In genomic region chrX:154458116-154458953, GRCh38 we compare ENCODE assay signal across 8 cellular contexts. TPM values are rescaled to one million over a fixed set of nuclear protein-coding genes. Genes with fewer than 3 reads are reported as not detected.
DNase-seq lines count a peak whose midpoint lies in the region; ATAC-seq, FAIRE-seq and TF ChIP-seq lines count a peak whose summit lies in the region.

Gene PLXNA3 (plus strand): TSS chrX:154458281. CDS start chrX:154460184, 1,903 bp downstream.

- H3K9me1 ChIP-seq in endothelial cell of umbilical vein (replicated peaks; ENCODE audit: control insufficient read depth, extremely low read depth, insufficient read depth, low read length): no peaks in the 10 kb centered on the region

- no peaks in the 10 kb centered on the region for H3K9me3 Mint-ChIP-seq in Caco-2 (ENCODE audit: unreplicated experiment)
- H3K9me3 Mint-ChIP-seq in activated CD8-positive, alpha-beta T cell treated with anti-CD3 and anti-CD28 coated beads for 36 hours: no peaks in the 10 kb centered on the region
- H3K9me3 Mint-ChIP-seq in stimulated activated memory B cell treated with anti-CD40 and anti-IgM and Interleukin-4, amounts not matched to agents 10 μg/mL and 1 μg/mL and 100 μg/mL, for 72 hours: no peaks in the 10 kb centered on the region

- peak within 1 kb of the TSS; percentile 70 for H3K4me2 ChIP-seq in endothelial cell of umbilical vein (ENCODE audit: insufficient read depth, low read length)

- BruUV-seq in Caco-2 (replicated peaks; lab: Mats Ljungman, UMichigan) (TSS peak; percentile 56), endothelial cell of umbilical vein (replicated peaks; lab: Mats Ljungman, UMichigan) (TSS peak; percentile 9)

- TF ChIP-seq CTCF in Caco-2 (IDR thresholded peaks at IDR 0.05; ENCODE audit: insufficient read depth in 1 of 2, low read depth in 1 of 2, low read length in 1 of 2, severe bottlenecking in 1 of 2, unreplicated experiment in 1 of 2): no peak
- TF ChIP-seq CTCF in activated CD8-positive, alpha-beta T cell treated with anti-CD3 and anti-CD28 coated beads for 36 hours (IDR thresholded peaks at IDR 0.05): no peak
- no peak for TF ChIP-seq CTCF in endothelial cell of umbilical vein (IDR thresholded peaks at IDR 0.05; ENCODE audit: extremely low read depth in 1 of 2, insufficient read depth in 1 of 2, low read depth in 1 of 2, low read length in 2 of 2)
- TF ChIP-seq CTCF in mucosa of descending colon (IDR thresholded peaks at IDR 0.05): no peak

- no peak within 1 kb of the TSS for H3K27ac ChIP-seq in endothelial cell of umbilical vein (ENCODE audit: insufficient read depth, low read depth, low read length)

- ATAC-seq in GM21528 (IDR thresholded peaks at IDR 0.05; ENCODE audit: low FRiP score, unreplicated experiment): peak; percentile 57
- ATAC-seq in activated CD8-positive, alpha-beta T cell treated with anti-CD3 and anti-CD28 coated beads for 36 hours: peak; percentile 79
- peak; percentile 69 for ATAC-seq in mucosa of descending colon
- ATAC-seq in stimulated activated memory B cell treated with anti-CD40 and anti-IgM and Interleukin-4, amounts not matched to agents 10 μg/mL and 1 μg/mL and 100 μg/mL, for 72 hours: peak; percentile 87

- H3K4me3 ChIP-seq in Caco-2 (ENCODE audit: low read depth, low read length) (peak within 1 kb of the TSS; percentile 72), endothelial cell of umbilical vein (replicated peaks in 1 of 3; ENCODE audit: insufficient read depth in 1 of 3, low read depth in 1 of 3, low read length in 3 of 3) (peak within 1 kb of the TSS; percentile 73 to 81 (median 76)), mucosa of descending colon (peak within 1 kb of the TSS; percentile 38)

- H3K4me1 ChIP-seq in Caco-2 (no peaks in the 10 kb centered on the region), endothelial cell of umbilical vein (ENCODE audit: control insufficient read depth, extremely low read depth, insufficient read depth, low read length) (peaks cover 7% of the 10 kb centered on the region), mucosa of descending colon (ENCODE audit: low read depth) (no peaks in the 10 kb centered on the region)

- DNase-seq in Caco-2 (peak; percentile 46 to 80), LoVo (ENCODE audit: low spot score) (peak; percentile 47), endothelial cell of umbilical vein (ENCODE audit: low read depth, low spot score) (no peak), mucosa of descending colon (peak in 2 of 3 donors; percentile 57 to 77), UCSD-AML1 (lab: John Stamatoyannopoulos, UW; ENCODE audit: unreplicated experiment) (no peak)
- DNase-seq in activated CD8-positive, alpha-beta T cell treated with anti-CD3 and anti-CD28 coated beads for 36 hours: peak; percentile 59

- H3K4me1 Mint-ChIP-seq in Caco-2 (ENCODE audit: low read depth, unreplicated experiment): no peaks in the 10 kb centered on the region
- H3K4me1 Mint-ChIP-seq in activated CD8-positive, alpha-beta T cell treated with anti-CD3 and anti-CD28 coated beads for 36 hours (ENCODE audit: low read depth): peaks cover 6% of the 10 kb centered on the region
- peaks cover 19% of the 10 kb centered on the region for H3K4me1 Mint-ChIP-seq in stimulated activated memory B cell treated with anti-CD40 and anti-IgM and Interleukin-4, amounts not matched to agents 10 μg/mL and 1 μg/mL and 100 μg/mL, for 72 hours

- CTCF ChIA-PET in Caco-2 (lab: Charles Lee) (interaction anchor here (1.0 to 1.2 kb wide), 2 partner anchors 69 to 85 kb away, joined by 3 to 4 read pairs; no protein-coding TSS in a partner anchor), endothelial cell of umbilical vein (lab: Charles Lee) (interaction anchor here (1.1 to 2.9 kb wide), 3 partner anchors 14 to 85 kb away, joined by 3 to 8 read pairs (median 4); no protein-coding TSS in a partner anchor)
- CTCF ChIA-PET in activated CD8-positive, alpha-beta T cell treated with anti-CD3 and anti-CD28 coated beads for 36 hours (lab: Charles Lee): no interaction called here

- H3K9ac ChIP-seq in endothelial cell of umbilical vein (replicated peaks; ENCODE audit: extremely low read depth, insufficient read depth, low read length): peak within 1 kb of the TSS; percentile 57

- H3K36me3 Mint-ChIP-seq in Caco-2 (ENCODE audit: insufficient read depth, unreplicated experiment): peaks cover 33% of the 10 kb centered on the region
- peaks cover 4% of the 10 kb centered on the region for H3K36me3 Mint-ChIP-seq in activated CD8-positive, alpha-beta T cell treated with anti-CD3 and anti-CD28 coated beads for 36 hours (ENCODE audit: low read depth)
- peaks cover 16% of the 10 kb centered on the region for H3K36me3 Mint-ChIP-seq in stimulated activated memory B cell treated with anti-CD40 and anti-IgM and Interleukin-4, amounts not matched to agents 10 μg/mL and 1 μg/mL and 100 μg/mL, for 72 hours

- no peaks in the 10 kb centered on the region for H3K27me3 Mint-ChIP-seq in Caco-2 (ENCODE audit: insufficient read depth, unreplicated experiment)
- no peaks in the 10 kb centered on the region for H3K27me3 Mint-ChIP-seq in activated CD8-positive, alpha-beta T cell treated with anti-CD3 and anti-CD28 coated beads for 36 hours
- H3K27me3 Mint-ChIP-seq in stimulated activated memory B cell treated with anti-CD40 and anti-IgM and Interleukin-4, amounts not matched to agents 10 μg/mL and 1 μg/mL and 100 μg/mL, for 72 hours: no peaks in the 10 kb centered on the region

- H3K9me3 ChIP-seq in Caco-2 (no peaks in the 10 kb centered on the region), endothelial cell of umbilical vein (replicated peaks; ENCODE audit: control insufficient read depth, insufficient read depth, low read length) (no peaks in the 10 kb centered on the region), mucosa of descending colon (no peaks in the 10 kb centered on the region)

- H3K36me3 ChIP-seq in Caco-2 (ENCODE audit: control insufficient read depth, insufficient read depth, low read length) (no peaks in the 10 kb centered on the region), endothelial cell of umbilical vein (ENCODE audit: control insufficient read depth in 2 of 2, extremely low read depth in 1 of 2, insufficient read depth in 2 of 2, low read length in 2 of 2) (peaks cover 0 to 5% of the 10 kb centered on the region in 2 experiments), mucosa of descending colon (ENCODE audit: low read depth) (no peaks in the 10 kb centered on the region)

- H4K20me1 ChIP-seq in endothelial cell of umbilical vein (replicated peaks; ENCODE audit: control insufficient read depth, extremely low read depth, insufficient read depth, low read length): no peaks in the 10 kb centered on the region

- H3K4me3 Mint-ChIP-seq in Caco-2 (ENCODE audit: unreplicated experiment): peak within 1 kb of the TSS; percentile 98
- peak within 1 kb of the TSS; percentile 87 for H3K4me3 Mint-ChIP-seq in activated CD8-positive, alpha-beta T cell treated with anti-CD3 and anti-CD28 coated beads for 36 hours
- H3K4me3 Mint-ChIP-seq in stimulated activated memory B cell treated with anti-CD40 and anti-IgM and Interleukin-4, amounts not matched to agents 10 μg/mL and 1 μg/mL and 100 μg/mL, for 72 hours: peak within 1 kb of the TSS; percentile 97

- TF ChIP-seq POLR2A in endothelial cell of umbilical vein (IDR thresholded peaks at IDR 0.05; ENCODE audit: low read depth, low read length): peak; percentile 72

- dilution Hi-C loops in endothelial cell of umbilical vein (cut with MboI; ENCODE audit: extremely low pct_ligation_motif_present, low sequenced_read_pairs): no loop called here

- intact Hi-C loops in Caco-2 (cut with micrococcal nuclease; ENCODE audit: unreplicated experiment): no loop called here
- intact Hi-C loops in activated CD8-positive, alpha-beta T cell treated with anti-CD3 and anti-CD28 coated beads for 36 hours (cut with micrococcal nuclease): no loop called here
- intact Hi-C loops in endothelial cell of umbilical vein (cut with micrococcal nuclease): loop anchor here (2.0 kb wide), 1 partner anchor 20 kb away; the partner anchor contains the start of gene LAGE3
- intact Hi-C loops in mucosa of descending colon (cut with DNase I, micrococcal nuclease): no loop called here

- peak within 1 kb of the TSS; percentile 66 for H2AFZ ChIP-seq in endothelial cell of umbilical vein (ENCODE audit: low read depth, low read length)

- peaks cover 25% of the 10 kb centered on the region for H3K79me2 ChIP-seq in endothelial cell of umbilical vein (ENCODE audit: control insufficient read depth, insufficient read depth, low read length)

- FAIRE-seq in endothelial cell of umbilical vein (lab: Jason Lieb, UNC): no peak

- H3K27ac Mint-ChIP-seq in Caco-2 (ENCODE audit: unreplicated experiment): peak within 1 kb of the TSS; percentile 93
- peak within 1 kb of the TSS; percentile 86 for H3K27ac Mint-ChIP-seq in activated CD8-positive, alpha-beta T cell treated with anti-CD3 and anti-CD28 coated beads for 36 hours
- peak within 1 kb of the TSS; percentile 95 for H3K27ac Mint-ChIP-seq in stimulated activated memory B cell treated with anti-CD40 and anti-IgM and Interleukin-4, amounts not matched to agents 10 μg/mL and 1 μg/mL and 100 μg/mL, for 72 hours

- H3K27me3 ChIP-seq in Caco-2 (replicated peaks; ENCODE audit: control insufficient read depth, insufficient read depth, low read length): no peaks in the 10 kb centered on the region
- no peaks in the 10 kb centered on the region for H3K27me3 ChIP-seq in endothelial cell of umbilical vein (ENCODE audit: control insufficient read depth in 2 of 2, insufficient read depth in 2 of 2, low read length in 2 of 2)

- POLR2A ChIA-PET in Caco-2 (lab: Charles Lee): interaction anchor here (1.1 to 1.2 kb wide), 2 partner anchors 32 to 61 kb away, joined by 3 read pairs; partner anchors contain the start of gene SLC10A3
- POLR2A ChIA-PET in activated CD8-positive, alpha-beta T cell treated with anti-CD3 and anti-CD28 coated beads for 36 hours (lab: Charles Lee): interaction anchor here (0.8 to 2.6 kb wide), 4 partner anchors 46 to 488 kb away, joined by 3 to 8 read pairs (median 3); partner anchors contain the start of gene RPL10
- POLR2A ChIA-PET in endothelial cell of umbilical vein (lab: Charles Lee): interaction anchor here (0.7 to 1.4 kb wide), 3 partner anchors 12 to 61 kb away, joined by 3 to 4 read pairs (median 3); partner anchors contain the start of gene SLC10A3

TF ChIP-seq in endothelial cell of umbilical vein, 7 proteins besides CTCF, POLR2A, EP300 and RAD21 (continues in another document):
- TF ChIP-seq POLR2AphosphoS5 (IDR thresholded peaks at IDR 0.05; ENCODE audit: insufficient read depth, low read depth, low read length): peak; percentile 77

RNA-seq across cellular contexts. Expression of gene PLXNA3, which starts in this region (rescaled TPM):
- total RNA-seq in Caco-2 (2022): 58.4 and 61.5 TPM in 2 replicates
- total RNA-seq in activated CD8-positive, alpha-beta T cell treated with anti-CD3 and anti-CD28 coated beads for 36 hours: 10 to 100 TPM; 36.5 to 40.5 TPM
- total RNA-seq in endothelial cell of umbilical vein: 58.3 and 58.6 TPM in 2 replicates
- polyA plus RNA-seq in endothelial cell of umbilical vein: 56.8 and 63.2 TPM in 2 replicates
- 16.5 and 21.7 TPM in 2 replicates for polyA plus RNA-seq in endothelial cell of umbilical vein (2011; cell fraction: cytosol; rRNA removed)
- polyA plus RNA-seq in endothelial cell of umbilical vein (2011; cell fraction: nucleus; rRNA removed): 245 and 272 TPM in 2 replicates
- polyA plus RNA-seq in endothelial cell of umbilical vein (2012): 40.4 and 51.8 TPM in 2 replicates
- 79.7 and 86.2 TPM in 2 replicates for polyA minus RNA-seq in endothelial cell of umbilical vein
- polyA minus RNA-seq in endothelial cell of umbilical vein (2011; cell fraction: cytosol; rRNA and poly(A)+ RNA removed): 10.7 TPM
- 65.9 and 96.1 TPM in 2 replicates for polyA minus RNA-seq in endothelial cell of umbilical vein (2011; cell fraction: nucleus; rRNA and poly(A)+ RNA removed)
- total RNA-seq in mucosa of descending colon: 10 to 100 TPM; 24.8 to 66.1 (median 51.7) TPM

Comparison
In these comparisons a context has a peak if more than half of its experiments do, and no peak if none do; other contexts are left out.
1. DNase-seq: peak in Caco-2 (2 of 2), LoVo (single experiment), activated CD8-positive, alpha-beta T cell treated with anti-CD3 and anti-CD28 coated beads for 36 hours (single experiment) and mucosa of descending colon (2 of 3); none in endothelial cell of umbilical vein (single experiment) and UCSD-AML1 (single experiment).
2. Peak in every context shown above with its lines, with median percentiles within 50 percentile points of each other: H3K4me3 ChIP-seq, H3K27ac Mint-ChIP-seq, H3K4me3 Mint-ChIP-seq and ATAC-seq.